Comparison of ENCODE assay signal across 15 cellular contexts in the genomic region with DNA sequence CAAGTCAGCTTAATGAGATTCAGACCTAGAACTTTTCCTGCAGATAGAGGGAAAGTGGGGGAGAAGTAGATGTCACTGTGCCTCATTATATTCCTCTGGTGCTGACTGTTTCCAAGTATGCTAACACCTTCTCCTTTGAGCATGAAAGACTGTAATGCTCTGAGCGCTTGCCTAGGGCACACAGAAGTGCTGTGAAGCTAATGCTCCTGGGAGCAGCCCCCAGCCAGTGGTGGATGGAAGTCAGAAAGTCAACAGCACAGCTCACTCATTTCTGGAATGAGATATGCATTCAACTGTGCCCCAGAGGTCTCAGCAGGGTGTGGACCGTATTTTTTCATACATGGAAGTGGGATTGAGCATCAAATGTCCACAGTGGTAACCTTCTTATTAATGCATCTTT.
"Had no signal": no experiment of that assay in that cellular context is flagged by ENCODE, and none has a peak within 500 bp of the region (broad histone marks: within the 10 kb centered on the region; RNA-seq: fewer than 3 reads in every experiment).

No MANE protein-coding gene starts in this region.

- H3K4me2 ChIP-seq: smooth muscle cell had no signal

- DNase-seq: effector memory CD4-positive, alpha-beta T cell; gastrocnemius medialis; heart right ventricle; left ventricle myocardium inferior; lower lobe of right lung; naive B cell; posterior cingulate gyrus; stimulated activated CD4-positive, alpha-beta T cell treated with anti-CD3 and anti-CD28 coated beads, Interleukin-2, amount 100 ng/mL, for 48 hours; stimulated activated naive CD4-positive, alpha-beta T cell treated with Interleukin-2 at 50 U/mL for 16 hours had no signal

- H3K27ac ChIP-seq: gastrocnemius medialis, heart right ventricle, left ventricle myocardium inferior, lower lobe of right lung had no signal

- H3K9me3 Mint-ChIP-seq: neural crest cell had no signal

- H3K4me3 ChIP-seq: gastrocnemius medialis, heart right ventricle, left ventricle myocardium inferior, lower lobe of right lung, smooth muscle cell had no signal

- H3K27ac Mint-ChIP-seq: memory B cell, naive B cell had no signal

- H3K27me3 ChIP-seq: gastrocnemius medialis had no signal

- H3K36me3 Mint-ChIP-seq: memory B cell, naive B cell had no signal

- H3K4me3 Mint-ChIP-seq: memory B cell, naive B cell, neural crest cell had no signal

- H3K4me1 Mint-ChIP-seq: memory B cell, naive B cell, neural crest cell had no signal

- H3K9me3 ChIP-seq: gastrocnemius medialis, heart right ventricle, left ventricle myocardium inferior, lower lobe of right lung had no signal

- H3K36me3 ChIP-seq: gastrocnemius medialis, heart right ventricle, left ventricle myocardium inferior, lower lobe of right lung had no signal

- ATAC-seq: esophagus mucosa, gastrocnemius medialis, heart right ventricle had no signal

- H3K4me1 ChIP-seq: gastrocnemius medialis, heart right ventricle, left ventricle myocardium inferior, lower lobe of right lung had no signal

- FAIRE-seq: endometrium, urothelium cell line had no signal

- H3K27me3 Mint-ChIP-seq: memory B cell, naive B cell had no signal
